ENCODE assay signal across 1 cellular context in genomic region chr5:112860929-112861637, GRCh38.
TF ChIP-seq lines count a peak whose summit lies in the region.

SRP19 (plus strand) TSS chr5:112861287; CDS start chr5:112861377, 90 bp downstream.

TF ChIP-seq in K562, 482 proteins besides CTCF, POLR2A, EP300 and RAD21 (continued from another document and continues in another):
- TF ChIP-seq, protein P1, sequence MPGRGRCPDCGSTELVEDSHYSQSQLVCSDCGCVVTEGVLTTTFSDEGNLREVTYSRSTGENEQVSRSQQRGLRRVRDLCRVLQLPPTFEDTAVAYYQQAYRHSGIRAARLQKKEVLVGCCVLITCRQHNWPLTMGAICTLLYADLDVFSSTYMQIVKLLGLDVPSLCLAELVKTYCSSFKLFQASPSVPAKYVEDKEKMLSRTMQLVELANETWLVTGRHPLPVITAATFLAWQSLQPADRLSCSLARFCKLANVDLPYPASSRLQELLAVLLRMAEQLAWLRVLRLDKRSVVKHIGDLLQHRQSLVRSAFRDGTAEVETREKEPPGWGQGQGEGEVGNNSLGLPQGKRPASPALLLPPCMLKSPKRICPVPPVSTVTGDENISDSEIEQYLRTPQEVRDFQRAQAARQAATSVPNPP (IDR thresholded peaks at IDR 0.05; ENCODE audit: borderline replicate concordance, insufficient read depth, insufficient read length): no peak
- TF ChIP-seq TSC22D4 (tag; IDR thresholded peaks at IDR 0.05) (no peak), ZBTB8A (IDR thresholded peaks at IDR 0.05; ENCODE audit: partially characterized antibody) (no peak), ZNF717 (CRISPR knock-in tag; IDR thresholded peaks at IDR 0.05) (no peak), RCOR1 (IDR thresholded peaks at IDR 0.05; ENCODE audit: borderline replicate concordance in 1 of 2, low read depth in 2 of 2, low read length in 2 of 2) (peak in 1 of 2 experiments; percentile 38; a peak in 1 of 4 replicates), NR2F6 (CRISPR knock-in tag; IDR thresholded peaks at IDR 0.05) (no peak), HIVEP1 (CRISPR knock-in tag; IDR thresholded peaks at IDR 0.05) (no peak), THAP12 (CRISPR knock-in tag; IDR thresholded peaks at IDR 0.05) (no peak), ZFX (CRISPR knock-in tag; IDR thresholded peaks at IDR 0.05) (peak; percentile 95), GABPA (tag; conservative IDR thresholded peaks at IDR 0.05; ENCODE audit: low read depth) (peak; percentile 99), PHF21A (IDR thresholded peaks at IDR 0.05; ENCODE audit: borderline replicate concordance, low read depth) (no peak), E2F5 (CRISPR knock-in tag; IDR thresholded peaks at IDR 0.05) (peak; percentile 92; the same call in 1 of the 2 replicates), ZNF584 (CRISPR knock-in tag; IDR thresholded peaks at IDR 0.05; ENCODE audit: low read depth) (0 out of 2 replicates have a peak, but pooled peaks have one; percentile 33), ZBTB11 (CRISPR knock-in tag; IDR thresholded peaks at IDR 0.05) (peak; percentile 53 to 98 (median 89); a peak in 5 of 6 replicates), SRSF3 (IDR thresholded peaks at IDR 0.05; ENCODE audit: insufficient read depth, low read length) (no peak)
- TF ChIP-seq, protein P2, sequence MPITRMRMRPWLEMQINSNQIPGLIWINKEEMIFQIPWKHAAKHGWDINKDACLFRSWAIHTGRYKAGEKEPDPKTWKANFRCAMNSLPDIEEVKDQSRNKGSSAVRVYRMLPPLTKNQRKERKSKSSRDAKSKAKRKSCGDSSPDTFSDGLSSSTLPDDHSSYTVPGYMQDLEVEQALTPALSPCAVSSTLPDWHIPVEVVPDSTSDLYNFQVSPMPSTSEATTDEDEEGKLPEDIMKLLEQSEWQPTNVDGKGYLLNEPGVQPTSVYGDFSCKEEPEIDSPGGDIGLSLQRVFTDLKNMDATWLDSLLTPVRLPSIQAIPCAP (CRISPR knock-in tag; IDR thresholded peaks at IDR 0.05; ENCODE audit: borderline replicate concordance): peak; percentile 98
- TF ChIP-seq, protein P3, sequence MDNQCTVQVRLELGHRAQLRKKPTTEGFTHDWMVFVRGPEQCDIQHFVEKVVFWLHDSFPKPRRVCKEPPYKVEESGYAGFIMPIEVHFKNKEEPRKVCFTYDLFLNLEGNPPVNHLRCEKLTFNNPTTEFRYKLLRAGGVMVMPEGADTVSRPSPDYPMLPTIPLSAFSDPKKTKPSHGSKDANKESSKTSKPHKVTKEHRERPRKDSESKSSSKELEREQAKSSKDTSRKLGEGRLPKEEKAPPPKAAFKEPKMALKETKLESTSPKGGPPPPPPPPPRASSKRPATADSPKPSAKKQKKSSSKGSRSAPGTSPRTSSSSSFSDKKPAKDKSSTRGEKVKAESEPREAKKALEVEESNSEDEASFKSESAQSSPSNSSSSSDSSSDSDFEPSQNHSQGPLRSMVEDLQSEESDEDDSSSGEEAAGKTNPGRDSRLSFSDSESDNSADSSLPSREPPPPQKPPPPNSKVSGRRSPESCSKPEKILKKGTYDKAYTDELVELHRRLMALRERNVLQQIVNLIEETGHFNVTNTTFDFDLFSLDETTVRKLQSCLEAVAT (IDR thresholded peaks at IDR 0.05): no peak
- TF ChIP-seq, protein P4, sequence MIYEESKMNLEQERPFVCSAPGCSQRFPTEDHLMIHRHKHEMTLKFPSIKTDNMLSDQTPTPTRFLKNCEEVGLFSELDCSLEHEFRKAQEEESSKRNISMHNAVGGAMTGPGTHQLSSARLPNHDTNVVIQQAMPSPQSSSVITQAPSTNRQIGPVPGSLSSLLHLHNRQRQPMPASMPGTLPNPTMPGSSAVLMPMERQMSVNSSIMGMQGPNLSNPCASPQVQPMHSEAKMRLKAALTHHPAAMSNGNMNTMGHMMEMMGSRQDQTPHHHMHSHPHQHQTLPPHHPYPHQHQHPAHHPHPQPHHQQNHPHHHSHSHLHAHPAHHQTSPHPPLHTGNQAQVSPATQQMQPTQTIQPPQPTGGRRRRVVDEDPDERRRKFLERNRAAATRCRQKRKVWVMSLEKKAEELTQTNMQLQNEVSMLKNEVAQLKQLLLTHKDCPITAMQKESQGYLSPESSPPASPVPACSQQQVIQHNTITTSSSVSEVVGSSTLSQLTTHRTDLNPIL (CRISPR knock-in tag; IDR thresholded peaks at IDR 0.05): no peak
- TF ChIP-seq, protein P5, sequence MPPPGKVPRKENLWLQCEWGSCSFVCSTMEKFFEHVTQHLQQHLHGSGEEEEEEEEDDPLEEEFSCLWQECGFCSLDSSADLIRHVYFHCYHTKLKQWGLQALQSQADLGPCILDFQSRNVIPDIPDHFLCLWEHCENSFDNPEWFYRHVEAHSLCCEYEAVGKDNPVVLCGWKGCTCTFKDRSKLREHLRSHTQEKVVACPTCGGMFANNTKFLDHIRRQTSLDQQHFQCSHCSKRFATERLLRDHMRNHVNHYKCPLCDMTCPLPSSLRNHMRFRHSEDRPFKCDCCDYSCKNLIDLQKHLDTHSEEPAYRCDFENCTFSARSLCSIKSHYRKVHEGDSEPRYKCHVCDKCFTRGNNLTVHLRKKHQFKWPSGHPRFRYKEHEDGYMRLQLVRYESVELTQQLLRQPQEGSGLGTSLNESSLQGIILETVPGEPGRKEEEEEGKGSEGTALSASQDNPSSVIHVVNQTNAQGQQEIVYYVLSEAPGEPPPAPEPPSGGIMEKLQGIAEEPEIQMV (tag; conservative IDR thresholded peaks at IDR 0.05; ENCODE audit: low read depth): peak; percentile 58; the same call in 1 of the 2 replicates
- TF ChIP-seq, protein P6, sequence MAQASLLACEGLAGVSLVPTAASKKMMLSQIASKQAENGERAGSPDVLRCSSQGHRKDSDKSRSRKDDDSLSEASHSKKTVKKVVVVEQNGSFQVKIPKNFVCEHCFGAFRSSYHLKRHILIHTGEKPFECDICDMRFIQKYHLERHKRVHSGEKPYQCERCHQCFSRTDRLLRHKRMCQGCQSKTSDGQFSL (CRISPR knock-in tag; IDR thresholded peaks at IDR 0.05): peak; percentile 64; the same call in 1 of the 2 replicates
- TF ChIP-seq, protein P6 (tag; IDR thresholded peaks at IDR 0.05): no peak
- TF ChIP-seq, protein P7, sequence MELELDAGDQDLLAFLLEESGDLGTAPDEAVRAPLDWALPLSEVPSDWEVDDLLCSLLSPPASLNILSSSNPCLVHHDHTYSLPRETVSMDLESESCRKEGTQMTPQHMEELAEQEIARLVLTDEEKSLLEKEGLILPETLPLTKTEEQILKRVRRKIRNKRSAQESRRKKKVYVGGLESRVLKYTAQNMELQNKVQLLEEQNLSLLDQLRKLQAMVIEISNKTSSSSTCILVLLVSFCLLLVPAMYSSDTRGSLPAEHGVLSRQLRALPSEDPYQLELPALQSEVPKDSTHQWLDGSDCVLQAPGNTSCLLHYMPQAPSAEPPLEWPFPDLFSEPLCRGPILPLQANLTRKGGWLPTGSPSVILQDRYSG (tag; conservative IDR thresholded peaks at IDR 0.05; ENCODE audit: low read depth): peak; percentile 90
- TF ChIP-seq, protein P8, sequence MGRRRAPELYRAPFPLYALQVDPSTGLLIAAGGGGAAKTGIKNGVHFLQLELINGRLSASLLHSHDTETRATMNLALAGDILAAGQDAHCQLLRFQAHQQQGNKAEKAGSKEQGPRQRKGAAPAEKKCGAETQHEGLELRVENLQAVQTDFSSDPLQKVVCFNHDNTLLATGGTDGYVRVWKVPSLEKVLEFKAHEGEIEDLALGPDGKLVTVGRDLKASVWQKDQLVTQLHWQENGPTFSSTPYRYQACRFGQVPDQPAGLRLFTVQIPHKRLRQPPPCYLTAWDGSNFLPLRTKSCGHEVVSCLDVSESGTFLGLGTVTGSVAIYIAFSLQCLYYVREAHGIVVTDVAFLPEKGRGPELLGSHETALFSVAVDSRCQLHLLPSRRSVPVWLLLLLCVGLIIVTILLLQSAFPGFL (CRISPR knock-in tag; IDR thresholded peaks at IDR 0.05): no peak
